Comparison of ENCODE assay signal across 8 cellular contexts in genomic region chr7:141071855-141072547, GRCh38. TPM values are rescaled to one million over a fixed set of nuclear protein-coding genes. Genes with fewer than 3 reads are reported as not detected.
DNase-seq lines count a peak whose midpoint lies in the region; ATAC-seq and TF ChIP-seq lines count a peak whose summit lies in the region.

No MANE protein-coding gene starts in this region.

- H3K27ac Mint-ChIP-seq in activated T-helper 1 cell treated with anti-CD3 and anti-CD28 coated beads, Interleukin-12 subunit alpha, Interleukin-12 subunit beta, Interleukin-2, Interleukin-4 antibody, amounts not matched to agents 30 ng/mL and 10 ng/mL and 1 ng/mL, durations not matched to agents 14 hours and 24 hours and 36 hours: no peak overlapping the region

- peaks cover 26% of the 10 kb centered on the region for H4K20me1 ChIP-seq in BLaER1

- TF ChIP-seq POLR2A in suprapubic skin (IDR thresholded peaks at IDR 0.05): no peak

- H3K27ac ChIP-seq in BLaER1 (no peak overlapping the region), suprapubic skin (no peak overlapping the region), aorta (ENCODE audit: low read depth in 1 of 2, low read length in 2 of 2) (no peak overlapping the region)

- DNase-seq in HK-2 (ENCODE audit: unreplicated experiment) (peak; percentile 45), suprapubic skin (ENCODE audit: low spot score in 2 of 2) (no peak), 8988T (no peak), MV-4-11 (lab: John Stamatoyannopoulos, UW) (no peak), aorta (no peak)
- DNase-seq in activated T-helper 1 cell treated with anti-CD3 and anti-CD28 coated beads, Interleukin-12 subunit alpha, Interleukin-12 subunit beta, Interleukin-2, Interleukin-4 antibody, amounts not matched to agents 30 ng/mL and 10 ng/mL and 1 ng/mL, durations not matched to agents 14 hours and 24 hours and 36 hours (ENCODE audit: low spot score): no peak

- H3K36me3 ChIP-seq in BLaER1 (no peaks in the 10 kb centered on the region), suprapubic skin (no peaks in the 10 kb centered on the region), aorta (ENCODE audit: control insufficient read depth in 1 of 2, insufficient read depth in 2 of 2, low read length in 1 of 2) (no peaks in the 10 kb centered on the region)

- peaks cover 1% of the 10 kb centered on the region for H3K36me3 Mint-ChIP-seq in activated T-helper 1 cell treated with anti-CD3 and anti-CD28 coated beads, Interleukin-12 subunit alpha, Interleukin-12 subunit beta, Interleukin-2, Interleukin-4 antibody, amounts not matched to agents 30 ng/mL and 10 ng/mL and 1 ng/mL, durations not matched to agents 14 hours and 24 hours and 36 hours (ENCODE audit: low read depth)

- no peak for TF ChIP-seq CTCF in suprapubic skin (IDR thresholded peaks at IDR 0.05)

- H3K27me3 ChIP-seq in BLaER1: peaks cover 71% of the 10 kb centered on the region
- peaks cover 65% of the 10 kb centered on the region for H3K27me3 ChIP-seq in suprapubic skin
- H3K27me3 ChIP-seq in aorta (ENCODE audit: control insufficient read depth in 1 of 2, insufficient read depth in 2 of 2, low read length in 1 of 2): no peaks in the 10 kb centered on the region

- H3K4me2 ChIP-seq in BLaER1: peak overlapping the region; percentile 88

- H3K4me1 Mint-ChIP-seq in activated T-helper 1 cell treated with anti-CD3 and anti-CD28 coated beads, Interleukin-12 subunit alpha, Interleukin-12 subunit beta, Interleukin-2, Interleukin-4 antibody, amounts not matched to agents 30 ng/mL and 10 ng/mL and 1 ng/mL, durations not matched to agents 14 hours and 24 hours and 36 hours (ENCODE audit: low read depth): peaks cover 36% of the 10 kb centered on the region

- H3K9ac ChIP-seq in BLaER1: no peak overlapping the region

- H3K4me3 ChIP-seq in BLaER1: peak overlapping the region; percentile 68
- peak overlapping the region; percentile 71; the same call in 1 of the 2 replicates for H3K4me3 ChIP-seq in iPS-18c (ENCODE audit: insufficient read depth, low read depth, low read length)
- peak overlapping the region; percentile 59 for H3K4me3 ChIP-seq in suprapubic skin
- peak overlapping the region in 1 of 2 donors; percentile 0 for H3K4me3 ChIP-seq in aorta (ENCODE audit: low read length in 2 of 2)

- H3K9me3 ChIP-seq in BLaER1 (no peaks in the 10 kb centered on the region), iPS-18c (ENCODE audit: control insufficient read depth, insufficient read depth, low read length) (peaks cover 2% of the 10 kb centered on the region), suprapubic skin (no peaks in the 10 kb centered on the region), aorta (ENCODE audit: control insufficient read depth, low read length) (no peaks in the 10 kb centered on the region)

- TF ChIP-seq EP300 in suprapubic skin (IDR thresholded peaks at IDR 0.05): no peak

- peaks cover 39% of the 10 kb centered on the region for H3K27me3 Mint-ChIP-seq in activated T-helper 1 cell treated with anti-CD3 and anti-CD28 coated beads, Interleukin-12 subunit alpha, Interleukin-12 subunit beta, Interleukin-2, Interleukin-4 antibody, amounts not matched to agents 30 ng/mL and 10 ng/mL and 1 ng/mL, durations not matched to agents 14 hours and 24 hours and 36 hours (ENCODE audit: insufficient read depth)

- no peaks in the 10 kb centered on the region for H3K9me3 Mint-ChIP-seq in activated T-helper 1 cell treated with anti-CD3 and anti-CD28 coated beads, Interleukin-12 subunit alpha, Interleukin-12 subunit beta, Interleukin-2, Interleukin-4 antibody, amounts not matched to agents 30 ng/mL and 10 ng/mL and 1 ng/mL, durations not matched to agents 14 hours and 24 hours and 36 hours

- H3K4me1 ChIP-seq in BLaER1 (peaks cover 32% of the 10 kb centered on the region), suprapubic skin (peaks cover 42% of the 10 kb centered on the region), aorta (ENCODE audit: control insufficient read depth in 1 of 2, insufficient read depth in 2 of 2, low read length in 2 of 2) (no peaks in the 10 kb centered on the region)

- no peak for ATAC-seq in aorta (ENCODE audit: low FRiP score)

- intact Hi-C loops in activated T-helper 1 cell treated with anti-CD3 and anti-CD28 coated beads, Interleukin-12 subunit alpha, Interleukin-12 subunit beta, Interleukin-2, Interleukin-4 antibody, amounts not matched to agents 30 ng/mL and 10 ng/mL and 1 ng/mL, durations not matched to agents 14 hours and 24 hours and 36 hours (cut with micrococcal nuclease): loop anchor here (1.0 to 10.0 kb wide), 6 partner anchors 58 to 580 kb away; partner anchors contain the start of genes AGK, BRAF, MRPS33 and NDUFB2
- intact Hi-C loops in aorta (cut with DNase I): no loop called here

- peak overlapping the region; percentile 79 for H3K4me3 Mint-ChIP-seq in activated T-helper 1 cell treated with anti-CD3 and anti-CD28 coated beads, Interleukin-12 subunit alpha, Interleukin-12 subunit beta, Interleukin-2, Interleukin-4 antibody, amounts not matched to agents 30 ng/mL and 10 ng/mL and 1 ng/mL, durations not matched to agents 14 hours and 24 hours and 36 hours

- WGBS in suprapubic skin: 2% methylated on average over 21 of the region's 21 CpGs
- WGBS in aorta, 2 donors: 2 to 3% methylated on average over 21 of the region's 21 CpGs

RNA-seq across cellular contexts. Expression of gene TMEM178B, which starts 1.9 kb away (rescaled TPM):
- 2.5 and 3.7 TPM in 2 replicates for total RNA-seq in activated T-helper 1 cell treated with anti-CD3 and anti-CD28 coated beads, Interleukin-12 subunit alpha, Interleukin-12 subunit beta, Interleukin-2, Interleukin-4 antibody, amounts not matched to agents 30 ng/mL and 10 ng/mL and 1 ng/mL, durations not matched to agents 14 hours and 24 hours and 36 hours
- total RNA-seq in suprapubic skin: 1 to 10 TPM in 1 of 4 donors, under 1 TPM in 3; 0.34 to 1.6 (median 0.72) TPM
- total RNA-seq in aorta: under 1 TPM; 0.26 to 0.42 TPM
- under 1 TPM; 0.05 to 0.13 TPM for polyA plus RNA-seq in aorta

RNA-seq across cellular contexts. Expression of gene MRPS33, which starts 57.2 kb away (rescaled TPM):
- 63.0 and 73.9 TPM in 2 replicates for total RNA-seq in activated T-helper 1 cell treated with anti-CD3 and anti-CD28 coated beads, Interleukin-12 subunit alpha, Interleukin-12 subunit beta, Interleukin-2, Interleukin-4 antibody, amounts not matched to agents 30 ng/mL and 10 ng/mL and 1 ng/mL, durations not matched to agents 14 hours and 24 hours and 36 hours
- total RNA-seq in suprapubic skin (10 to 100 TPM; 11.2 to 32.0 (median 12.7) TPM), aorta (10 to 100 TPM; 21.0 to 23.4 TPM)
- polyA plus RNA-seq in aorta: 10 to 100 TPM; 36.8 to 72.5 TPM
